ENCODE assay signal across 8 cellular contexts in genomic region chr3:31531992-31532586, GRCh38. TPM values are rescaled to one million over a fixed set of nuclear protein-coding genes. Genes with fewer than 3 reads are reported as not detected.
A peak's percentile ranks its signal among the peaks of the same experiment; 100 is the strongest.
DNase-seq lines count a peak whose midpoint lies in the region; ATAC-seq lines count a peak whose summit lies in the region.

No MANE protein-coding gene starts in this region.

- ATAC-seq in GM21367 (IDR thresholded peaks at IDR 0.05; ENCODE audit: unreplicated experiment), result peak; percentile 76

- peak overlapping the region; percentile 94 for H3K27ac ChIP-seq in effector memory CD4-positive, alpha-beta T cell (ENCODE audit: insufficient read depth, low read length, poor library complexity, severe bottlenecking)

- H3K4me1 ChIP-seq in effector memory CD4-positive, alpha-beta T cell (ENCODE audit: control insufficient read depth, insufficient read depth, low read length, poor library complexity, severe bottlenecking), result peaks cover 5% of the 10 kb centered on the region

- peak overlapping the region; percentile 84 for H3K4me3 ChIP-seq in effector memory CD4-positive, alpha-beta T cell (ENCODE audit: insufficient read depth, low read depth, low read length, poor library complexity, severe bottlenecking)

- H3K9me3 ChIP-seq in effector memory CD4-positive, alpha-beta T cell (ENCODE audit: control insufficient read depth, low read length), result no peaks in the 10 kb centered on the region

- no peaks in the 10 kb centered on the region for H3K27me3 ChIP-seq in effector memory CD4-positive, alpha-beta T cell (replicated peaks; ENCODE audit: control insufficient read depth, insufficient read depth, low read length, poor library complexity, severe bottlenecking)

- peak; percentile 99 for DNase-seq in COLO829 (ENCODE audit: low spot score)
- peak; percentile 98 for DNase-seq in HT1080 (ENCODE audit: low read depth)
- peak; percentile 95 to 97 for DNase-seq in NOMO-1 (lab: John Stamatoyannopoulos, UW; ENCODE audit: unreplicated experiment in 2 of 2)
- DNase-seq in activated CD8-positive, alpha-beta memory T cell treated with anti-CD3 and anti-CD28 coated beads for 48 hours (ENCODE audit: low read depth in 2 of 3, low spot score in 2 of 3), result peak; percentile 91 to 98 (median 95)
- peak; percentile 98 for DNase-seq in effector memory CD4-positive, alpha-beta T cell
- DNase-seq in medulla oblongata (ENCODE audit: extremely low spot score), result peak; percentile 99
- DNase-seq in stimulated activated CD4-positive, alpha-beta T cell treated with anti-CD3 and anti-CD28 coated beads, TNF-alpha, amount 100 ng/mL, for 48 hours (ENCODE audit: low read depth in 3 of 3), result peak; percentile 97 to 99 (median 98)

- no peaks in the 10 kb centered on the region for H3K36me3 ChIP-seq in effector memory CD4-positive, alpha-beta T cell (ENCODE audit: control insufficient read depth, insufficient read depth, low read length)

RNA-seq across cellular contexts. Expression of gene STT3B, which starts 0.6 kb away (rescaled TPM):
- total RNA-seq in HT1080 (2014; rRNA removed; shearing (Covaris generic)), result 153 and 154 TPM in 2 replicates
- 138 and 179 TPM in 2 replicates for polyA plus RNA-seq in HT1080 (2015; cell fraction: cytosol; rRNA removed)
- 309 and 343 TPM in 2 replicates for polyA plus RNA-seq in HT1080 (2015; cell fraction: nucleus; rRNA removed)

Comparison
In these comparisons a context has a peak if more than half of its experiments do, and no peak if none do; other contexts are left out.
1. Peak in every context shown above with its lines: DNase-seq, ATAC-seq, H3K4me3 ChIP-seq and H3K27ac ChIP-seq.